In genomic region chr21:34815831-34816700, GRCh38 we compare ENCODE assay signal across 17 cellular contexts.
DNase-seq lines count a peak whose midpoint lies in the region; ATAC-seq and TF ChIP-seq lines count a peak whose summit lies in the region.
"Had no signal": no experiment of that assay in that cellular context is flagged by ENCODE, and none has a peak within 500 bp of the region (broad histone marks: within the 10 kb centered on the region; RNA-seq: fewer than 3 reads in every experiment).

No MANE protein-coding gene starts in this region.

- H3K27me3 Mint-ChIP-seq in Caco-2 (ENCODE audit: insufficient read depth, unreplicated experiment): no peaks in the 10 kb centered on the region
- H3K27me3 Mint-ChIP-seq in activated T-helper 17 cell treated with anti-CD3 and anti-CD28 coated beads, Interleukin-2, amount 50 U/mL, for 72 hours: no peaks in the 10 kb centered on the region
- no peaks in the 10 kb centered on the region for H3K27me3 Mint-ChIP-seq in naive B cell
- H3K27me3 Mint-ChIP-seq: activated CD4-positive, alpha-beta memory T cell treated with anti-CD3 and anti-CD28 coated beads, Interleukin-2, amount 10 ng/mL, durations not matched to agents 7 days and 5 days had no signal

- no peak for DNase-seq in Caco-2
- DNase-seq in naive B cell: no peak
- DNase-seq in GM19240 (ENCODE audit: insufficient read length, low spot score): no peak
- DNase-seq in 8988T: no peak
- DNase-seq in posterior vena cava (ENCODE audit: low spot score): no peak
- DNase-seq: activated CD4-positive, alpha-beta memory T cell treated with anti-CD3 and anti-CD28 coated beads, Interleukin-2, amount 10 ng/mL, durations not matched to agents 7 days and 5 days; activated gamma-delta T cell treated with Interleukin-2 at 50 U/mL for 16 hours; heart right ventricle; Kasumi-1; left cardiac atrium; NCI-H187; NCI-H774 had no signal

- no TSS peak for BruUV-seq in Caco-2 (replicated peaks; lab: Mats Ljungman, UMichigan)

- no peaks in the 10 kb centered on the region; a peak in 1 of 22 replicates for H3K27me3 ChIP-seq in BLaER1 treated with 17β-estradiol and CSF1 and Interleukin-3, amounts not matched to agents 10 nM and 100 nM
- no peaks in the 10 kb centered on the region for H3K27me3 ChIP-seq in Caco-2 (replicated peaks; ENCODE audit: control insufficient read depth, insufficient read depth, low read length)

- no peak for ATAC-seq in activated T-helper 17 cell treated with anti-CD3 and anti-CD28 coated beads, Interleukin-2, amount 50 U/mL, for 72 hours (replicated peaks)
- ATAC-seq in naive B cell (ENCODE audit: low read depth in 2 of 2): no peak
- no peak for ATAC-seq in GM19035 (IDR thresholded peaks at IDR 0.05; ENCODE audit: unreplicated experiment)
- ATAC-seq: heart right ventricle, left cardiac atrium had no signal

- H3K4me3 Mint-ChIP-seq in Caco-2 (ENCODE audit: unreplicated experiment): no peak overlapping the region
- H3K4me3 Mint-ChIP-seq in activated T-helper 17 cell treated with anti-CD3 and anti-CD28 coated beads, Interleukin-2, amount 50 U/mL, for 72 hours: peak overlapping the region; percentile 21
- peak overlapping the region in 2 of 8 donors; percentile 1 to 49 for H3K4me3 Mint-ChIP-seq in naive B cell
- H3K4me3 Mint-ChIP-seq: activated CD4-positive, alpha-beta memory T cell treated with anti-CD3 and anti-CD28 coated beads, Interleukin-2, amount 10 ng/mL, durations not matched to agents 7 days and 5 days; nephron had no signal

- H3K9me3 ChIP-seq in BLaER1 treated with 17β-estradiol and CSF1 and Interleukin-3, amounts not matched to agents 10 nM and 100 nM (replicated peaks in 1 of 11): no peaks in the 10 kb centered on the region
- H3K9me3 ChIP-seq in Caco-2: no peaks in the 10 kb centered on the region
- H3K9me3 ChIP-seq: heart right ventricle had no signal

- peaks cover 100% of the 10 kb centered on the region in 11 experiments for H3K36me3 ChIP-seq in BLaER1 treated with 17β-estradiol and CSF1 and Interleukin-3, amounts not matched to agents 10 nM and 100 nM
- H3K36me3 ChIP-seq in Caco-2 (ENCODE audit: control insufficient read depth, insufficient read depth, low read length): no peaks in the 10 kb centered on the region
- H3K36me3 ChIP-seq: cardiac muscle cell had no signal

- peak overlapping the region; percentile 9 for H3K27ac Mint-ChIP-seq in Caco-2 (ENCODE audit: unreplicated experiment)
- H3K27ac Mint-ChIP-seq in activated T-helper 17 cell treated with anti-CD3 and anti-CD28 coated beads, Interleukin-2, amount 50 U/mL, for 72 hours: peak overlapping the region; percentile 88
- H3K27ac Mint-ChIP-seq in naive B cell: peak overlapping the region; percentile 26 to 77 (median 56)
- H3K27ac Mint-ChIP-seq: activated CD4-positive, alpha-beta memory T cell treated with anti-CD3 and anti-CD28 coated beads, Interleukin-2, amount 10 ng/mL, durations not matched to agents 7 days and 5 days; nephron had no signal

- H3K4me1 Mint-ChIP-seq in Caco-2 (ENCODE audit: low read depth, unreplicated experiment) (peaks cover 31% of the 10 kb centered on the region), naive B cell (peaks cover 6 to 27% (median 9%) of the 10 kb centered on the region in 3 donors)
- H3K4me1 Mint-ChIP-seq in activated T-helper 17 cell treated with anti-CD3 and anti-CD28 coated beads, Interleukin-2, amount 50 U/mL, for 72 hours: peaks cover 50% of the 10 kb centered on the region

- peak overlapping the region in 2 of 11 experiments; percentile 21 to 29; a peak in 1 of 22 replicates for H3K27ac ChIP-seq in BLaER1 treated with 17β-estradiol and CSF1 and Interleukin-3, amounts not matched to agents 10 nM and 100 nM
- H3K27ac ChIP-seq: cardiac muscle cell, heart right ventricle had no signal

- peaks cover 95 to 100% (median 100%) of the 10 kb centered on the region in 11 experiments for H4K20me1 ChIP-seq in BLaER1 treated with 17β-estradiol and CSF1 and Interleukin-3, amounts not matched to agents 10 nM and 100 nM

- no peak for TF ChIP-seq CTCF in Caco-2 (IDR thresholded peaks at IDR 0.05; ENCODE audit: insufficient read depth in 1 of 2, low read depth in 1 of 2, low read length in 1 of 2, severe bottlenecking in 1 of 2, unreplicated experiment in 1 of 2)

- H3K9ac ChIP-seq in BLaER1 treated with 17β-estradiol and CSF1 and Interleukin-3, amounts not matched to agents 10 nM and 100 nM: no peak overlapping the region; a peak in 1 of 22 replicates

- H3K4me2 ChIP-seq in BLaER1 treated with 17β-estradiol and CSF1 and Interleukin-3, amounts not matched to agents 10 nM and 100 nM: peak overlapping the region in 10 of 11 experiments; percentile 3 to 82 (median 30); a peak in 15 of 22 replicates

- H3K9me3 Mint-ChIP-seq in Caco-2 (ENCODE audit: unreplicated experiment) (no peaks in the 10 kb centered on the region), naive B cell (no peaks in the 10 kb centered on the region)
- no peaks in the 10 kb centered on the region for H3K9me3 Mint-ChIP-seq in activated T-helper 17 cell treated with anti-CD3 and anti-CD28 coated beads, Interleukin-2, amount 50 U/mL, for 72 hours
- H3K9me3 Mint-ChIP-seq: activated CD4-positive, alpha-beta memory T cell treated with anti-CD3 and anti-CD28 coated beads, Interleukin-2, amount 10 ng/mL, durations not matched to agents 7 days and 5 days; nephron had no signal

- H3K36me3 Mint-ChIP-seq in Caco-2 (ENCODE audit: insufficient read depth, unreplicated experiment): peaks cover 6% of the 10 kb centered on the region
- peaks cover 100% of the 10 kb centered on the region for H3K36me3 Mint-ChIP-seq in activated T-helper 17 cell treated with anti-CD3 and anti-CD28 coated beads, Interleukin-2, amount 50 U/mL, for 72 hours (ENCODE audit: low read depth)
- peaks cover 11 to 39% of the 10 kb centered on the region in 2 donors for H3K36me3 Mint-ChIP-seq in naive B cell

- CTCF ChIA-PET in Caco-2 (lab: Charles Lee): no interaction called here

- intact Hi-C loops in Caco-2 (cut with micrococcal nuclease; ENCODE audit: unreplicated experiment) (no loop called here), posterior vena cava (cut with DNase I) (no loop called here)

- no peak overlapping the region for H3K4me3 ChIP-seq in BLaER1 treated with 17β-estradiol and CSF1 and Interleukin-3, amounts not matched to agents 10 nM and 100 nM
- H3K4me3 ChIP-seq in Caco-2 (ENCODE audit: low read depth, low read length): no peak overlapping the region
- H3K4me3 ChIP-seq: cardiac muscle cell, heart right ventricle had no signal

- peaks cover 64 to 100% (median 93%) of the 10 kb centered on the region in 10 experiments for H3K4me1 ChIP-seq in BLaER1 treated with 17β-estradiol and CSF1 and Interleukin-3, amounts not matched to agents 10 nM and 100 nM
- H3K4me1 ChIP-seq in Caco-2: peaks cover 11% of the 10 kb centered on the region; the same call in 1 of the 2 replicates

- POLR2A ChIA-PET in Caco-2 (lab: Charles Lee): no interaction called here

Comparison
In these comparisons a context has a peak if more than half of its experiments do, and no peak if none do; other contexts are left out.
1. H3K27ac Mint-ChIP-seq: peak in every context shown above with its lines; median percentile 88 in activated T-helper 17 cell treated with anti-CD3 and anti-CD28 coated beads, Interleukin-2, amount 50 U/mL, for 72 hours; 56 in naive B cell; 9 in Caco-2.